9 cellular contexts compared by ENCODE assay signal in the genomic region with DNA sequence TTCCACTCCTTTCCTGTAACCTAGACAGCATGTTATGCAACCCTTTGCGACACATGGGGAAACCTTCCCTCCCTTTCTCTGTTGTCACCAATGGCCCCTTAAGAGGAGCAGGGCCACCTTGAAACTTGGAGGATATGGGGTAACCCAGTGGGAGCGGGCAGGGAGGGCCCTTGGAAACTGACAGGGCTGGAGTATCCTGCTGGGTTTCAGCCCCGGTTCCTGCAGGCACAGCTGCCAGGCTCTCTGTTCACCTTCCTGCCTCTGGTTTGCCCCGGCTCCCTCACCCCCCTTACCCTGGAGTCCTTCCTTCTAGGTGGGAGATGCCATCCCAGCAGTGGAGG. TPM values are rescaled to one million over a fixed set of nuclear protein-coding genes. Genes with fewer than 3 reads are reported as not detected.
A peak's percentile ranks its signal among the peaks of the same experiment; 100 is the strongest.
DNase-seq lines count a peak whose midpoint lies in the region; ATAC-seq and TF ChIP-seq lines count a peak whose summit lies in the region.
"Had no signal": no experiment of that assay in that cellular context is flagged by ENCODE, and none has a peak within 500 bp of the region (broad histone marks: within the 10 kb centered on the region; RNA-seq: fewer than 3 reads in every experiment).

No MANE protein-coding gene starts in this region.

- peak overlapping the region; percentile 93 for H3K4me3 ChIP-seq in ACC112 (ENCODE audit: low read depth, low read length)
- H3K4me3 ChIP-seq in Jurkat, Clone E6-1 (ENCODE audit: low read length): peak overlapping the region; percentile 85
- H3K4me3 ChIP-seq in body of pancreas: no peak overlapping the region
- peak overlapping the region; percentile 78 to 96 for H3K4me3 ChIP-seq in mucosa of rectum (ENCODE audit: low read length in 2 of 2)

- no peak for DNase-seq in Jurkat, Clone E6-1 (ENCODE audit: low read depth, low spot score)
- DNase-seq in body of pancreas (peak in 1 of 4 donors; percentile 21), DMS53 (lab: John Stamatoyannopoulos, UW) (no peak)
- DNase-seq: SHP77 had no signal

- no peak for TF ChIP-seq CTCF in body of pancreas (IDR thresholded peaks at IDR 0.05)

- no peak overlapping the region for H2AFZ ChIP-seq in ACC112 (ENCODE audit: low read length, unreplicated experiment)

- peak overlapping the region; percentile 88 to 99 for H3K9ac ChIP-seq in mucosa of rectum (ENCODE audit: low read depth in 1 of 2, low read length in 2 of 2)

- H3K27ac ChIP-seq in ACC112 (ENCODE audit: low read depth, low read length) (no peak overlapping the region), body of pancreas (peak overlapping the region; percentile 59 to 98 (median 94)), mucosa of rectum (ENCODE audit: low read depth in 2 of 2, low read length in 2 of 2) (peak overlapping the region; percentile 98 to 100)

- H3K36me3 ChIP-seq in ACC112 (ENCODE audit: insufficient read depth, low read length): no peaks in the 10 kb centered on the region
- H3K36me3 ChIP-seq in body of pancreas (replicated peaks in 1 of 2; ENCODE audit: insufficient read depth in 1 of 2, low read depth in 2 of 2): peaks cover 0 to 5% of the 10 kb centered on the region in 2 donors
- H3K36me3 ChIP-seq in mucosa of rectum (ENCODE audit: control insufficient read depth in 2 of 2, insufficient read depth in 2 of 2, low read length in 2 of 2): peaks cover 27 to 34% of the 10 kb centered on the region in 2 donors

- peaks cover 18% of the 10 kb centered on the region for H3K79me2 ChIP-seq in ACC112 (ENCODE audit: control insufficient read depth, insufficient read depth, low read length, unreplicated experiment)

- ATAC-seq in body of pancreas: no peak
- ATAC-seq in GM21723 (IDR thresholded peaks at IDR 0.05; ENCODE audit: unreplicated experiment): no peak
- no peak for ATAC-seq in GM18907 (IDR thresholded peaks at IDR 0.05; ENCODE audit: unreplicated experiment)
- ATAC-seq in HG02884 (IDR thresholded peaks at IDR 0.05; ENCODE audit: unreplicated experiment): no peak

- H3K27me3 ChIP-seq in ACC112 (ENCODE audit: insufficient read depth, low read length): no peaks in the 10 kb centered on the region
- H3K27me3 ChIP-seq in body of pancreas: no peaks in the 10 kb centered on the region
- H3K27me3 ChIP-seq in mucosa of rectum (ENCODE audit: control insufficient read depth in 2 of 2, insufficient read depth in 2 of 2, low read length in 2 of 2): no peaks in the 10 kb centered on the region

- H3K4me1 ChIP-seq in ACC112 (ENCODE audit: control insufficient read depth, insufficient read depth, low read length, unreplicated experiment): peaks cover 11% of the 10 kb centered on the region
- peaks cover 45% of the 10 kb centered on the region for H3K4me1 ChIP-seq in body of pancreas
- H3K4me1 ChIP-seq in mucosa of rectum (ENCODE audit: control insufficient read depth in 2 of 2, insufficient read depth in 2 of 2, low read length in 2 of 2): peaks cover 45 to 51% of the 10 kb centered on the region in 2 donors

- no peaks in the 10 kb centered on the region for H3K9me3 ChIP-seq in body of pancreas
- no peaks in the 10 kb centered on the region for H3K9me3 ChIP-seq in mucosa of rectum (ENCODE audit: control insufficient read depth in 2 of 2, low read length in 2 of 2)

- 51 to 69% methylated on average over 2 to 4 of the region's 4 CpGs for WGBS in body of pancreas, 2 donors

- intact Hi-C loops in body of pancreas (cut with DNase I): no loop called here

- no peak for TF ChIP-seq POLR2A in body of pancreas (IDR thresholded peaks at IDR 0.05)

RNA-seq across cellular contexts. Expression of a gene that starts 1.5 kb away (rescaled TPM):
- 434 TPM for polyA plus RNA-seq in Jurkat, Clone E6-1 (2012; ENCODE audit: insufficient read depth, insufficient read length)
- total RNA-seq in body of pancreas: 100 to 1,000 TPM; 108 to 224 TPM

RNA-seq across cellular contexts. Expression of a gene that starts 2.0 kb away (rescaled TPM):
- polyA plus RNA-seq in Jurkat, Clone E6-1 (2012; ENCODE audit: insufficient read depth, insufficient read length): 483 TPM
- total RNA-seq in body of pancreas: 100 to 1,000 TPM; 170 to 223 TPM

RNA-seq across cellular contexts. Expression of a gene that starts 14.1 kb away (rescaled TPM):
- polyA plus RNA-seq in Jurkat, Clone E6-1 (2012; ENCODE audit: insufficient read depth, insufficient read length): 19.9 TPM
- total RNA-seq in body of pancreas: 10 to 100 TPM; 51.7 to 63.8 TPM

RNA-seq across cellular contexts. Expression of a gene that starts 19.2 kb away (rescaled TPM):
- not detected for polyA plus RNA-seq in Jurkat, Clone E6-1 (2012; ENCODE audit: insufficient read depth, insufficient read length)
- 1 to 10 TPM in 1 of 2 donors, not detected in 1; 2.3 TPM for total RNA-seq in body of pancreas

RNA-seq across cellular contexts. Expression of a gene that starts 20.6 kb away (rescaled TPM):
- 16.2 TPM for polyA plus RNA-seq in Jurkat, Clone E6-1 (2012; ENCODE audit: insufficient read depth, insufficient read length)
- total RNA-seq in body of pancreas: 10 to 100 TPM in 1 of 2 donors, 1 to 10 TPM in 1; 8.8 to 16.2 TPM

Comparison
In these comparisons a context has a peak if more than half of its experiments do, and no peak if none do; other contexts are left out.
1. H3K4me3 ChIP-seq: peak in ACC112 (single experiment), Jurkat, Clone E6-1 (single experiment) and mucosa of rectum (2 of 2); none in body of pancreas (0 of 2).